7 cellular contexts compared by ENCODE assay signal in the genomic region with DNA sequence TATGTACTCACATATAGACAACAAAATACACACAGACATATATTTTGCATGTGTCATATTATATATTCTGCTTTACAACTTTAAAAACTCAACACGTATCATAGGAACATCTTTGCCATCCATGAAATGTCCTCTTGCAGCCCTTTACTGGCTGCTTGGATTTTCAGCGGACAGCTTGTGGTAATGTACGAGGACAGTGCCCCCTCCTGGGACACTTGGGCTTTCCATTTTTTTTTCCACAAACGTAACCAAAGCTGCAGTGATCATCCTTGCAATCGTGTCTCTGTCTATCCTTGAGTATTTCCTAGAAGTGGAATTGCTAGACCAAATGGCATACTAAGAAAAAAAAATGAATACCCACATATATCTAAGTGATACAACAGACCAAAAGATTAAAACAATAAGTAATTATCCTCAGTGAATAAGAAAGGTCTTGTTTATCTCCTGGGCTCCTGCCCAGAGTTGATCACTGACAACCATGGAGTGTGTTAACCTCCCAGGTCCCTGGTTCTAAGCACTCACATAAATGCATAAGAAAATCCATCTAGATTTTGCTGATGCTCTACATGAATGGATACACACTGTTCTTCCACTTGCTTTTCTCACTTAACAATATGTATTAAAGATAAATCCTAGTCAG. TPM values are rescaled to one million over a fixed set of nuclear protein-coding genes. Genes with fewer than 3 reads are reported as not detected.
DNase-seq lines count a peak whose midpoint lies in the region; ATAC-seq, FAIRE-seq and TF ChIP-seq lines count a peak whose summit lies in the region.

No MANE protein-coding gene starts in this region.

- WGBS in GM12878 (ENCODE audit: insufficient coverage, insufficient replicate concordance, low lambda C conversion rate, missing lambda C conversion rate) = 12% methylated on average over 5 of the region's 5 CpGs

- no peak for FAIRE-seq in GM12878 (lab: Jason Lieb, UNC)

- in situ Hi-C loops in GM12878 (cut with MboI) = no loop called here

- DNase-seq in GDM1 (lab: John Stamatoyannopoulos, UW) (peak; percentile 17), NCI-H1105 treated with DMSO at 0.1 percent for 48 hours (lab: John Stamatoyannopoulos, UW) (peak; percentile 43), GM12878 (ENCODE audit: low read depth, low spot score) (no peak), inferior parietal cortex (ENCODE audit: extremely low spot score) (peak; percentile 87), tibial artery (peak in 1 of 2 donors; percentile 46)

- no peak overlapping the region for H3K9ac ChIP-seq in GM12878 (ENCODE audit: control insufficient read depth, insufficient read depth, low read length)

- TF ChIP-seq RAD21 in GM12878 (IDR thresholded peaks at IDR 0.05; ENCODE audit: insufficient read depth, low read depth, low read length) = peak; percentile 40

- H3K36me3 ChIP-seq in GM12878 (ENCODE audit: control insufficient read depth in 2 of 2, insufficient read depth in 2 of 2, low read length in 1 of 2) = no peaks in the 10 kb centered on the region
- H3K36me3 ChIP-seq in tibial artery = no peaks in the 10 kb centered on the region

- SMC1A ChIA-PET in GM12878 (lab: Charles Lee; ENCODE audit: uncharacterized antibody, unreplicated experiment) = no interaction called here

- H4K20me1 ChIP-seq in GM12878 (ENCODE audit: control insufficient read depth, insufficient read depth) = no peaks in the 10 kb centered on the region

- H2AFZ ChIP-seq in GM12878 (ENCODE audit: control insufficient read depth, low read depth, low read length) = no peak overlapping the region

- TF ChIP-seq EP300 in GM12878 (IDR thresholded peaks at IDR 0.05; ENCODE audit: borderline replicate concordance in 1 of 2, control insufficient read depth in 1 of 2, low read depth in 2 of 2, low read length in 2 of 2) = no peak

- ATAC-seq in GM12878 (no peak), GM21825 (IDR thresholded peaks at IDR 0.05; ENCODE audit: unreplicated experiment) (no peak), HG02642 (IDR thresholded peaks at IDR 0.05; ENCODE audit: poor library complexity, unreplicated experiment) (no peak)

- no peaks in the 10 kb centered on the region for H3K79me2 ChIP-seq in GM12878 (ENCODE audit: control insufficient read depth, insufficient read depth, low read length)

- no peaks in the 10 kb centered on the region; a peak in 1 of 4 replicates for H3K27me3 ChIP-seq in GM12878 (replicated peaks in 1 of 2; ENCODE audit: control insufficient read depth in 2 of 2, insufficient read depth in 2 of 2, low read length in 1 of 2)
- H3K27me3 ChIP-seq in tibial artery = peaks cover 0 to 2% of the 10 kb centered on the region in 2 donors

- CTCF ChIA-PET in GM12878 (lab: Yijun Ruan, JAX) = no interaction called here

- RAD21 ChIA-PET in GM12878 (lab: Charles Lee; ENCODE audit: unreplicated experiment) = no interaction called here

- no peak overlapping the region for H3K27ac ChIP-seq in GM12878 (ENCODE audit: control insufficient read depth, insufficient read depth)
- H3K27ac ChIP-seq in tibial artery = no peak overlapping the region

- POLR2A ChIA-PET in GM12878 (lab: Charles Lee) = no interaction called here

- no peak overlapping the region for H3K4me2 ChIP-seq in GM12878 (ENCODE audit: control insufficient read depth, insufficient read depth)

- peak; percentile 22 to 39 (median 31); a peak in 4 of 6 replicates for TF ChIP-seq CTCF in GM12878 (IDR thresholded peaks at IDR 0.05 in 2 of 3, conservative IDR thresholded peaks at IDR 0.05 in 1 of 3; ENCODE audit: control insufficient read depth in 2 of 3, extremely low read depth in 1 of 3, insufficient read depth in 1 of 3, low read depth in 3 of 3, low read length in 3 of 3)
- peak; percentile 70 to 76 for TF ChIP-seq CTCF in tibial artery (IDR thresholded peaks at IDR 0.05)

- H3K9me3 ChIP-seq in GM12878 (replicated peaks; ENCODE audit: control insufficient read depth, insufficient read depth, low read length) (no peaks in the 10 kb centered on the region; the same call in 2 of the 3 replicates), tibial artery (no peaks in the 10 kb centered on the region)

- intact Hi-C loops in GM12878 (cut with micrococcal nuclease; ENCODE audit: unreplicated experiment) (no loop called here), tibial artery (cut with DNase I; ENCODE audit: low total_unique reads) (loop anchor here (5.0 kb wide), 1 partner anchor 90 kb away; no protein-coding TSS in a partner anchor)

- no TSS peak for BruUV-seq in GM12878 (replicated peaks; lab: Mats Ljungman, UMichigan)

- H3K4me1 ChIP-seq in GM12878 (ENCODE audit: control insufficient read depth, insufficient read depth, low read length) (no peaks in the 10 kb centered on the region), tibial artery (no peaks in the 10 kb centered on the region)

- no peak overlapping the region for H3K4me3 ChIP-seq in GM12878
- H3K4me3 ChIP-seq in tibial artery = no peak overlapping the region

- no peak for TF ChIP-seq POLR2A in GM12878 (IDR thresholded peaks at IDR 0.05; ENCODE audit: low read depth, low read length)

TF ChIP-seq in GM12878, 131 proteins besides CTCF, POLR2A, EP300 and RAD21:
- TF ChIP-seq BMI1 (IDR thresholded peaks at IDR 0.05; ENCODE audit: borderline replicate concordance) (no peak), PAX5 (IDR thresholded peaks at IDR 0.05; ENCODE audit: borderline replicate concordance, low read depth, low read length) (no peak), PAX8 (IDR thresholded peaks at IDR 0.05) (no peak)

RNA-seq across cellular contexts. Expression of a gene that starts 18.1 kb away (rescaled TPM):
- not detected in 2 replicates for total RNA-seq in GM12878 (2013; cell fraction: nucleolus; rRNA removed)
- total RNA-seq in GM12878 (2014; rRNA removed) = not detected in 2 replicates
- total RNA-seq in GM12878 (2014; rRNA removed; fragmentation: Illumina TruSeq; extraction: Trizol) = not detected in 2 replicates
- total RNA-seq in GM12878 (2021) = not detected in 2 replicates
- polyA plus RNA-seq in GM12878 (2011; ENCODE audit: low read depth) = not detected
- polyA plus RNA-seq in GM12878 (2011; rRNA removed) = not detected in 2 replicates
- not detected in 2 replicates for polyA plus RNA-seq in GM12878 (2011; cell fraction: cytosol; rRNA removed)
- not detected in 2 replicates for polyA plus RNA-seq in GM12878 (2011; cell fraction: nucleus; rRNA removed)
- not detected in 2 replicates for polyA plus RNA-seq in GM12878 (2012)
- not detected in 2 replicates for polyA plus RNA-seq in GM12878 (2014; fragmentation: Illumina TruSeq; extraction: Trizol)
- not detected for polyA plus RNA-seq in GM12878 (2014; fragmentation: Nextera tagmentation; extraction: Ambion mirVana)
- not detected in 2 replicates for polyA plus RNA-seq in GM12878 (2014; rRNA removed)
- polyA plus RNA-seq in GM12878 (2016; fragmentation: Nextera tagmentation; extraction: Ambion mirVana) = not detected
- not detected in 2 replicates for polyA minus RNA-seq in GM12878 (2011; rRNA and poly(A)+ RNA removed)
- polyA minus RNA-seq in GM12878 (2011; cell fraction: cytosol; rRNA and poly(A)+ RNA removed) = not detected in 2 replicates
- not detected in 2 replicates for polyA minus RNA-seq in GM12878 (2011; cell fraction: nucleus; rRNA and poly(A)+ RNA removed)

RNA-seq across cellular contexts. Expression of a gene that starts 24.2 kb away (rescaled TPM):
- total RNA-seq in GM12878 (2013; cell fraction: nucleolus; rRNA removed) = not detected in 2 replicates
- total RNA-seq in GM12878 (2014; rRNA removed) (not detected in 2 replicates), GM12878 (2014; rRNA removed; fragmentation: Illumina TruSeq; extraction: Trizol) (not detected in 2 replicates), GM12878 (2021) (0.10 and 0.16 TPM in 2 replicates)
- not detected for polyA plus RNA-seq in GM12878 (2011; ENCODE audit: low read depth)
- polyA plus RNA-seq in GM12878 (2011; rRNA removed) (0.04 TPM in 1 of 2 replicates, not detected in the other), GM12878 (2014; fragmentation: Illumina TruSeq; extraction: Trizol) (not detected in 2 replicates), GM12878 (2014; fragmentation: Nextera tagmentation; extraction: Ambion mirVana) (not detected), GM12878 (2014; rRNA removed) (not detected in 2 replicates), GM12878 (2016; fragmentation: Nextera tagmentation; extraction: Ambion mirVana) (not detected)
- polyA plus RNA-seq in GM12878 (2011; cell fraction: cytosol; rRNA removed) = 0.03 TPM in 1 of 2 replicates, not detected in the other
- polyA plus RNA-seq in GM12878 (2011; cell fraction: nucleus; rRNA removed) = not detected in 2 replicates
- polyA plus RNA-seq in GM12878 (2012) = not detected in 2 replicates
- not detected in 2 replicates for polyA minus RNA-seq in GM12878 (2011; rRNA and poly(A)+ RNA removed)
- polyA minus RNA-seq in GM12878 (2011; cell fraction: cytosol; rRNA and poly(A)+ RNA removed) = not detected in 2 replicates
- polyA minus RNA-seq in GM12878 (2011; cell fraction: nucleus; rRNA and poly(A)+ RNA removed) = not detected in 2 replicates
